Comparison of ENCODE assay signal across 1 cellular context in genomic region chr17:52064791-52065211, GRCh38.
TF ChIP-seq lines count a peak whose summit lies in the region.

No MANE protein-coding gene starts in this region.

TF ChIP-seq in SK-N-SH treated with all-trans-retinoic acid at 6 μM for 48 hours, 23 proteins besides CTCF, POLR2A, EP300 and RAD21 (continued from another document):
- TF ChIP-seq, protein P1, sequence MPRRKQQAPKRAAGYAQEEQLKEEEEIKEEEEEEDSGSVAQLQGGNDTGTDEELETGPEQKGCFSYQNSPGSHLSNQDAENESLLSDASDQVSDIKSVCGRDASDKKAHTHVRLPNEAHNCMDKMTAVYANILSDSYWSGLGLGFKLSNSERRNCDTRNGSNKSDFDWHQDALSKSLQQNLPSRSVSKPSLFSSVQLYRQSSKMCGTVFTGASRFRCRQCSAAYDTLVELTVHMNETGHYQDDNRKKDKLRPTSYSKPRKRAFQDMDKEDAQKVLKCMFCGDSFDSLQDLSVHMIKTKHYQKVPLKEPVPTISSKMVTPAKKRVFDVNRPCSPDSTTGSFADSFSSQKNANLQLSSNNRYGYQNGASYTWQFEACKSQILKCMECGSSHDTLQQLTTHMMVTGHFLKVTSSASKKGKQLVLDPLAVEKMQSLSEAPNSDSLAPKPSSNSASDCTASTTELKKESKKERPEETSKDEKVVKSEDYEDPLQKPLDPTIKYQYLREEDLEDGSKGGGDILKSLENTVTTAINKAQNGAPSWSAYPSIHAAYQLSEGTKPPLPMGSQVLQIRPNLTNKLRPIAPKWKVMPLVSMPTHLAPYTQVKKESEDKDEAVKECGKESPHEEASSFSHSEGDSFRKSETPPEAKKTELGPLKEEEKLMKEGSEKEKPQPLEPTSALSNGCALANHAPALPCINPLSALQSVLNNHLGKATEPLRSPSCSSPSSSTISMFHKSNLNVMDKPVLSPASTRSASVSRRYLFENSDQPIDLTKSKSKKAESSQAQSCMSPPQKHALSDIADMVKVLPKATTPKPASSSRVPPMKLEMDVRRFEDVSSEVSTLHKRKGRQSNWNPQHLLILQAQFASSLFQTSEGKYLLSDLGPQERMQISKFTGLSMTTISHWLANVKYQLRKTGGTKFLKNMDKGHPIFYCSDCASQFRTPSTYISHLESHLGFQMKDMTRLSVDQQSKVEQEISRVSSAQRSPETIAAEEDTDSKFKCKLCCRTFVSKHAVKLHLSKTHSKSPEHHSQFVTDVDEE (CRISPR knock-in tag; IDR thresholded peaks at IDR 0.05) = no peak
- TF ChIP-seq OSR1 (CRISPR knock-in tag; IDR thresholded peaks at IDR 0.05) (no peak), ZC3H10 (CRISPR knock-in tag; IDR thresholded peaks at IDR 0.05) (no peak), ESRRG (CRISPR knock-in tag; IDR thresholded peaks at IDR 0.05) (no peak)
- TF ChIP-seq, protein P2, sequence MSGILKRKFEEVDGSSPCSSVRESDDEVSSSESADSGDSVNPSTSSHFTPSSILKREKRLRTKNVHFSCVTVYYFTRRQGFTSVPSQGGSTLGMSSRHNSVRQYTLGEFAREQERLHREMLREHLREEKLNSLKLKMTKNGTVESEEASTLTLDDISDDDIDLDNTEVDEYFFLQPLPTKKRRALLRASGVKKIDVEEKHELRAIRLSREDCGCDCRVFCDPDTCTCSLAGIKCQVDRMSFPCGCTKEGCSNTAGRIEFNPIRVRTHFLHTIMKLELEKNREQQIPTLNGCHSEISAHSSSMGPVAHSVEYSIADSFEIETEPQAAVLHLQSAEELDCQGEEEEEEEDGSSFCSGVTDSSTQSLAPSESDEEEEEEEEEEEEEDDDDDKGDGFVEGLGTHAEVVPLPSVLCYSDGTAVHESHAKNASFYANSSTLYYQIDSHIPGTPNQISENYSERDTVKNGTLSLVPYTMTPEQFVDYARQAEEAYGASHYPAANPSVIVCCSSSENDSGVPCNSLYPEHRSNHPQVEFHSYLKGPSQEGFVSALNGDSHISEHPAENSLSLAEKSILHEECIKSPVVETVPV (CRISPR knock-in tag; IDR thresholded peaks at IDR 0.05) = no peak
